Comparison of ENCODE assay signal across 19 cellular contexts in genomic region chr21:45875881-45876280, GRCh38.
DNase-seq lines count a peak whose midpoint lies in the region; ATAC-seq and TF ChIP-seq lines count a peak whose summit lies in the region.
"Had no signal": no experiment of that assay in that cellular context is flagged by ENCODE, and none has a peak within 500 bp of the region (broad histone marks: within the 10 kb centered on the region; RNA-seq: fewer than 3 reads in every experiment).

No MANE protein-coding gene starts in this region.

- no peak for ATAC-seq in natural killer cell treated with Interleukin-12 subunit alpha and Interleukin-12 subunit beta and Interleukin-15 and Interleukin-18, amount 100 ng/mL, for 72 hours
- ATAC-seq in natural killer cell = no peak
- ATAC-seq: K562 had no signal

- H3K4me3 Mint-ChIP-seq in natural killer cell treated with Interleukin-12 subunit alpha and Interleukin-12 subunit beta and Interleukin-15 and Interleukin-18, amount 100 ng/mL, for 72 hours = no peak overlapping the region
- no peak overlapping the region for H3K4me3 Mint-ChIP-seq in natural killer cell
- H3K4me3 Mint-ChIP-seq in activated naive CD8-positive, alpha-beta T cell treated with anti-CD3 and anti-CD28 coated beads for 36 hours = no peak overlapping the region
- H3K4me3 Mint-ChIP-seq: activated CD4-positive, alpha-beta T cell treated with anti-CD3 and anti-CD28 coated beads, Interleukin-2, amount 10 ng/mL, durations not matched to agents 7 days and 5 days; CD4-positive, CD25-positive, alpha-beta regulatory T cell; H9 had no signal

- H4K20me1 ChIP-seq in neural cell (ENCODE audit: insufficient read depth) = no peaks in the 10 kb centered on the region

- TF ChIP-seq CTCF in natural killer cell (IDR thresholded peaks at IDR 0.05) (no peak), colonic mucosa (IDR thresholded peaks at IDR 0.05) (no peak), neural cell (IDR thresholded peaks at IDR 0.05; ENCODE audit: poor library complexity, severe bottlenecking) (no peak)

- H3K4me1 Mint-ChIP-seq in natural killer cell treated with Interleukin-12 subunit alpha and Interleukin-12 subunit beta and Interleukin-15 and Interleukin-18, amount 100 ng/mL, for 72 hours (ENCODE audit: low read depth in 2 of 2) = peaks cover 4 to 6% of the 10 kb centered on the region in 2 donors
- H3K4me1 Mint-ChIP-seq in natural killer cell = peaks cover 6% of the 10 kb centered on the region in 2 donors
- peaks cover 11% of the 10 kb centered on the region for H3K4me1 Mint-ChIP-seq in activated naive CD8-positive, alpha-beta T cell treated with anti-CD3 and anti-CD28 coated beads for 36 hours

- TF ChIP-seq RAD21 in neural cell (conservative IDR thresholded peaks at IDR 0.05) = no peak

- H3K36me3 ChIP-seq in colonic mucosa (no peaks in the 10 kb centered on the region), neural cell (ENCODE audit: insufficient read depth, low read length) (no peaks in the 10 kb centered on the region)

- intact Hi-C loops in natural killer cell (cut with micrococcal nuclease) (no loop called here), colonic mucosa (cut with DNase I) (no loop called here)

- no peaks in the 10 kb centered on the region for H3K9me3 Mint-ChIP-seq in natural killer cell treated with Interleukin-12 subunit alpha and Interleukin-12 subunit beta and Interleukin-15 and Interleukin-18, amount 100 ng/mL, for 72 hours
- H3K9me3 Mint-ChIP-seq in natural killer cell = no peaks in the 10 kb centered on the region
- no peaks in the 10 kb centered on the region for H3K9me3 Mint-ChIP-seq in activated naive CD8-positive, alpha-beta T cell treated with anti-CD3 and anti-CD28 coated beads for 36 hours
- H3K9me3 Mint-ChIP-seq: activated CD4-positive, alpha-beta T cell treated with anti-CD3 and anti-CD28 coated beads, Interleukin-2, amount 10 ng/mL, durations not matched to agents 7 days and 5 days; activated T-helper 2 cell treated with anti-CD3 and anti-CD28 coated beads, Interferon-gamma antibody, Interleukin-2, Interleukin-4, amounts not matched to agents 10 μg/mL and 5 μg/mL and 100 μg/mL, durations not matched to agents 14 hours and 24 hours and 36 hours; CD4-positive, CD25-positive, alpha-beta regulatory T cell; H9 had no signal

- no peak overlapping the region for H3K4me2 ChIP-seq in neural cell (ENCODE audit: low read length)

- H3K4me3 ChIP-seq in colonic mucosa = no peak overlapping the region
- H3K4me3 ChIP-seq in neural cell (ENCODE audit: low read length) = no peak overlapping the region
- H3K4me3 ChIP-seq: K562 had no signal

- no peaks in the 10 kb centered on the region for H3K79me2 ChIP-seq in neural cell (replicated peaks; ENCODE audit: insufficient read depth, low read length)

- no peak for TF ChIP-seq EP300 in neural cell (conservative IDR thresholded peaks at IDR 0.05; ENCODE audit: poor library complexity, severe bottlenecking)

- H3K9me3 ChIP-seq in colonic mucosa (no peaks in the 10 kb centered on the region), neural cell (ENCODE audit: low read length) (no peaks in the 10 kb centered on the region)

- H3K9ac ChIP-seq in colonic mucosa (ENCODE audit: low read depth in 2 of 2, low read length in 2 of 2) = no peak overlapping the region
- peak overlapping the region; percentile 41 for H3K9ac ChIP-seq in neural cell (ENCODE audit: low read length)

- H3K27me3 ChIP-seq in colonic mucosa (no peaks in the 10 kb centered on the region), neural cell (ENCODE audit: insufficient read depth, low read depth, low read length) (no peaks in the 10 kb centered on the region)

- no peak overlapping the region for H3K27ac Mint-ChIP-seq in natural killer cell treated with Interleukin-12 subunit alpha and Interleukin-12 subunit beta and Interleukin-15 and Interleukin-18, amount 100 ng/mL, for 72 hours
- H3K27ac Mint-ChIP-seq in natural killer cell = no peak overlapping the region
- no peak overlapping the region for H3K27ac Mint-ChIP-seq in activated naive CD8-positive, alpha-beta T cell treated with anti-CD3 and anti-CD28 coated beads for 36 hours
- H3K27ac Mint-ChIP-seq: activated CD4-positive, alpha-beta T cell treated with anti-CD3 and anti-CD28 coated beads, Interleukin-2, amount 10 ng/mL, durations not matched to agents 7 days and 5 days; activated T-helper 2 cell treated with anti-CD3 and anti-CD28 coated beads, Interferon-gamma antibody, Interleukin-2, Interleukin-4, amounts not matched to agents 10 μg/mL and 5 μg/mL and 100 μg/mL, durations not matched to agents 14 hours and 24 hours and 36 hours; CD4-positive, CD25-positive, alpha-beta regulatory T cell had no signal

- H3K36me3 Mint-ChIP-seq in natural killer cell treated with Interleukin-12 subunit alpha and Interleukin-12 subunit beta and Interleukin-15 and Interleukin-18, amount 100 ng/mL, for 72 hours = no peaks in the 10 kb centered on the region
- H3K36me3 Mint-ChIP-seq in natural killer cell = no peaks in the 10 kb centered on the region
- no peaks in the 10 kb centered on the region for H3K36me3 Mint-ChIP-seq in activated naive CD8-positive, alpha-beta T cell treated with anti-CD3 and anti-CD28 coated beads for 36 hours
- H3K36me3 Mint-ChIP-seq: CD4-positive, CD25-positive, alpha-beta regulatory T cell had no signal

- H3K4me1 ChIP-seq in colonic mucosa = no peaks in the 10 kb centered on the region

- no peak overlapping the region for H2AFZ ChIP-seq in neural cell (ENCODE audit: low read depth, low read length)

- H3K27me3 Mint-ChIP-seq in natural killer cell treated with Interleukin-12 subunit alpha and Interleukin-12 subunit beta and Interleukin-15 and Interleukin-18, amount 100 ng/mL, for 72 hours = peaks cover 18 to 19% of the 10 kb centered on the region in 2 donors
- peaks cover 11 to 16% of the 10 kb centered on the region in 2 donors for H3K27me3 Mint-ChIP-seq in natural killer cell (ENCODE audit: low read depth in 2 of 2)
- H3K27me3 Mint-ChIP-seq in activated naive CD8-positive, alpha-beta T cell treated with anti-CD3 and anti-CD28 coated beads for 36 hours = peaks cover 22% of the 10 kb centered on the region

- H3K27ac ChIP-seq in colonic mucosa = peak overlapping the region; percentile 17
- H3K27ac ChIP-seq in neural cell (ENCODE audit: low read length) = no peak overlapping the region

- H3F3A ChIP-seq in neural cell (ENCODE audit: insufficient read depth, low read length, poor library complexity, severe bottlenecking) = no peaks in the 10 kb centered on the region

- H3K9me2 ChIP-seq in neural cell (ENCODE audit: insufficient read depth, low read length) = no peaks in the 10 kb centered on the region

- DNase-seq in natural killer cell treated with Interleukin-12 subunit alpha and Interleukin-12 subunit beta and Interleukin-15 and Interleukin-18, amount 100 ng/mL, for 72 hours (ENCODE audit: low spot score) = peak; percentile 39
- no peak for DNase-seq in natural killer cell
- no peak for DNase-seq in colonic mucosa
- no peak for DNase-seq in activated naive CD8-positive, alpha-beta T cell treated with anti-CD3 and anti-CD28 coated beads for 36 hours
- no peak for DNase-seq in mesenteric fat pad (ENCODE audit: low spot score)
- no peak for DNase-seq in cortex of kidney (lab: John Stamatoyannopoulos, UW)
- no peak for DNase-seq in DMS79 treated with DMSO at 0.1 percent for 48 hours (lab: John Stamatoyannopoulos, UW)
- DNase-seq: activated CD4-positive, alpha-beta T cell treated with anti-CD3 and anti-CD28 coated beads, Interleukin-2, amount 10 ng/mL, durations not matched to agents 7 days and 5 days; CD4-positive, CD25-positive, alpha-beta regulatory T cell; effector CD4-positive, alpha-beta T cell; H9; MM.1S; NCI-H146; NCI-H2171; NCI-H526 treated with DMSO at 0.1 percent for 48 hours; occipital lobe had no signal

TF ChIP-seq in neural cell, 6 proteins besides CTCF, POLR2A, EP300 and RAD21:
- no peak for TF ChIP-seq TAF1 (IDR thresholded peaks at IDR 0.05; ENCODE audit: low read depth)
- no peak for TF ChIP-seq MXI1 (conservative IDR thresholded peaks at IDR 0.05; ENCODE audit: poor library complexity, severe bottlenecking)
- no peak for TF ChIP-seq SMC3 (conservative IDR thresholded peaks at IDR 0.05; ENCODE audit: poor library complexity)
- TF ChIP-seq POLR2AphosphoS5 (IDR thresholded peaks at IDR 0.05) = no peak
- no peak for TF ChIP-seq EZH2 (IDR thresholded peaks at IDR 0.05; ENCODE audit: borderline replicate concordance, insufficient read depth, low read length, poor library complexity, severe bottlenecking)
- TF ChIP-seq, protein P1, sequence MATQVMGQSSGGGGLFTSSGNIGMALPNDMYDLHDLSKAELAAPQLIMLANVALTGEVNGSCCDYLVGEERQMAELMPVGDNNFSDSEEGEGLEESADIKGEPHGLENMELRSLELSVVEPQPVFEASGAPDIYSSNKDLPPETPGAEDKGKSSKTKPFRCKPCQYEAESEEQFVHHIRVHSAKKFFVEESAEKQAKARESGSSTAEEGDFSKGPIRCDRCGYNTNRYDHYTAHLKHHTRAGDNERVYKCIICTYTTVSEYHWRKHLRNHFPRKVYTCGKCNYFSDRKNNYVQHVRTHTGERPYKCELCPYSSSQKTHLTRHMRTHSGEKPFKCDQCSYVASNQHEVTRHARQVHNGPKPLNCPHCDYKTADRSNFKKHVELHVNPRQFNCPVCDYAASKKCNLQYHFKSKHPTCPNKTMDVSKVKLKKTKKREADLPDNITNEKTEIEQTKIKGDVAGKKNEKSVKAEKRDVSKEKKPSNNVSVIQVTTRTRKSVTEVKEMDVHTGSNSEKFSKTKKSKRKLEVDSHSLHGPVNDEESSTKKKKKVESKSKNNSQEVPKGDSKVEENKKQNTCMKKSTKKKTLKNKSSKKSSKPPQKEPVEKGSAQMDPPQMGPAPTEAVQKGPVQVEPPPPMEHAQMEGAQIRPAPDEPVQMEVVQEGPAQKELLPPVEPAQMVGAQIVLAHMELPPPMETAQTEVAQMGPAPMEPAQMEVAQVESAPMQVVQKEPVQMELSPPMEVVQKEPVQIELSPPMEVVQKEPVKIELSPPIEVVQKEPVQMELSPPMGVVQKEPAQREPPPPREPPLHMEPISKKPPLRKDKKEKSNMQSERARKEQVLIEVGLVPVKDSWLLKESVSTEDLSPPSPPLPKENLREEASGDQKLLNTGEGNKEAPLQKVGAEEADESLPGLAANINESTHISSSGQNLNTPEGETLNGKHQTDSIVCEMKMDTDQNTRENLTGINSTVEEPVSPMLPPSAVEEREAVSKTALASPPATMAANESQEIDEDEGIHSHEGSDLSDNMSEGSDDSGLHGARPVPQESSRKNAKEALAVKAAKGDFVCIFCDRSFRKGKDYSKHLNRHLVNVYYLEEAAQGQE (IDR thresholded peaks at IDR 0.05; ENCODE audit: borderline replicate concordance) = no peak
